In the genomic region with DNA sequence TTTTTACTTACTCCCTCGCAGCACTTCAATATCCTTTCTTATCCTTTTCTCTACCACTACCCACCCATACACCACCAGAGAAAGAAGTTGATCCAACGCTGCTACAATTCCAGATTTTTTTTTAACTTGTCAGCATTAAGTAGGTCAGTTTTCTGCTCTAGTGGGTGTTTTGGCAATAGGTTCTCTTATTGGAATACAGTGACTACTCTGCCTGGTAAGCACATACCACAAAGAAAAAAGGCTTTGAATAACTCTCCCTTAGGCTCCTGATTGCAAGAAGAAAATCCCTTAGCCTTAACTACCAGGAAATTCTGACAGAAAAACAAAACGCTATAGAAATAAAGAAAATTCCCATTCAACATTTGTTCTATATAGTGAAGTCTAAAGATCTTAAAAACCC, we compare ENCODE assay signal across 17 cellular contexts.
DNase-seq lines count a peak whose midpoint lies in the region; FAIRE-seq and TF ChIP-seq lines count a peak whose summit lies in the region.
"Had no signal": no experiment of that assay in that cellular context is flagged by ENCODE, and none has a peak within 500 bp of the region (broad histone marks: within the 10 kb centered on the region; RNA-seq: fewer than 3 reads in every experiment).

No MANE protein-coding gene starts in this region.

- TF ChIP-seq CTCF in astrocyte (IDR thresholded peaks at IDR 0.05; ENCODE audit: insufficient read depth, low read depth, low read length) = no peak
- TF ChIP-seq CTCF in fibroblast of mammary gland (conservative IDR thresholded peaks at IDR 0.05; ENCODE audit: control insufficient read depth, insufficient read depth, low read depth, low read length) = no peak
- no peak for TF ChIP-seq CTCF in WERI-Rb-1 (IDR thresholded peaks at IDR 0.05; ENCODE audit: low read depth, low read length)
- TF ChIP-seq CTCF in smooth muscle cell (IDR thresholded peaks at IDR 0.05; ENCODE audit: borderline replicate concordance, insufficient read depth, poor library complexity, severe bottlenecking) = no peak

- 89% methylated on average over 3 of the region's 3 CpGs for WGBS in smooth muscle cell (ENCODE audit: low lambda C conversion rate)

- H3F3A ChIP-seq in smooth muscle cell (ENCODE audit: low read depth) = no peaks in the 10 kb centered on the region

- H2AFZ ChIP-seq in astrocyte (ENCODE audit: low read depth, low read length) = no peak overlapping the region
- H2AFZ ChIP-seq in smooth muscle cell (ENCODE audit: low read depth) = no peak overlapping the region
- H2AFZ ChIP-seq: PC-9 had no signal

- H3K4me3 ChIP-seq in astrocyte (ENCODE audit: insufficient read depth, low read depth, low read length) (no peak overlapping the region), fibroblast of mammary gland (ENCODE audit: control insufficient read depth, low read depth, low read length) (no peak overlapping the region), WERI-Rb-1 (ENCODE audit: low read depth, low read length) (no peak overlapping the region), smooth muscle cell (no peak overlapping the region)
- H3K4me3 ChIP-seq: PC-9 had no signal

- H3K27me3 Mint-ChIP-seq in astrocyte (ENCODE audit: low read depth, unreplicated experiment) = no peaks in the 10 kb centered on the region
- H3K27me3 Mint-ChIP-seq: CD4-positive, CD25-positive, alpha-beta regulatory T cell had no signal

- H3K27ac Mint-ChIP-seq in astrocyte (ENCODE audit: unreplicated experiment) = no peak overlapping the region
- H3K27ac Mint-ChIP-seq: CD4-positive, CD25-positive, alpha-beta regulatory T cell had no signal

- H3K9me3 ChIP-seq in astrocyte (ENCODE audit: insufficient read depth, low read depth, low read length) (no peaks in the 10 kb centered on the region), WERI-Rb-1 (ENCODE audit: severe bottlenecking) (no peaks in the 10 kb centered on the region), smooth muscle cell (replicated peaks; ENCODE audit: low read depth) (no peaks in the 10 kb centered on the region)

- H4K20me1 ChIP-seq in astrocyte (ENCODE audit: insufficient read depth, low read length) (peaks cover 37% of the 10 kb centered on the region), smooth muscle cell (ENCODE audit: low read depth) (peaks cover 73% of the 10 kb centered on the region)

- peaks cover 4% of the 10 kb centered on the region for H3K4me1 Mint-ChIP-seq in astrocyte (ENCODE audit: low read depth, unreplicated experiment)

- H3K36me3 Mint-ChIP-seq in astrocyte (ENCODE audit: low read depth, unreplicated experiment) = peaks cover 10% of the 10 kb centered on the region

- H3K9ac ChIP-seq in astrocyte (ENCODE audit: low read length) = no peak overlapping the region
- no peak overlapping the region for H3K9ac ChIP-seq in smooth muscle cell (ENCODE audit: low read depth)
- H3K9ac ChIP-seq: KMS-11 had no signal

- H3K36me3 ChIP-seq in astrocyte (ENCODE audit: insufficient read depth, low read length) = no peaks in the 10 kb centered on the region
- H3K36me3 ChIP-seq in WERI-Rb-1 = peaks cover 3% of the 10 kb centered on the region; the same call in 1 of the 2 replicates
- H3K36me3 ChIP-seq in smooth muscle cell (ENCODE audit: low read depth) = no peaks in the 10 kb centered on the region

- H3K4me2 ChIP-seq in astrocyte (ENCODE audit: low read length) (no peak overlapping the region), smooth muscle cell (no peak overlapping the region)
- H3K4me2 ChIP-seq: KMS-11, PC-9 had no signal

- no peak overlapping the region for H3K27ac ChIP-seq in astrocyte (ENCODE audit: low read depth, low read length)
- H3K27ac ChIP-seq in WERI-Rb-1 = no peak overlapping the region
- H3K27ac ChIP-seq in smooth muscle cell (ENCODE audit: low read depth) = no peak overlapping the region
- H3K27ac ChIP-seq: HL-60, KMS-11, PC-9 had no signal

- no peak overlapping the region for H3K4me3 Mint-ChIP-seq in astrocyte (ENCODE audit: unreplicated experiment)
- H3K4me3 Mint-ChIP-seq: CD4-positive, CD25-positive, alpha-beta regulatory T cell had no signal

- H3K79me2 ChIP-seq in astrocyte (ENCODE audit: insufficient read depth, low read length) = peaks cover 29% of the 10 kb centered on the region
- H3K79me2 ChIP-seq in smooth muscle cell (ENCODE audit: low read depth) = peaks cover 65% of the 10 kb centered on the region

- H3K27me3 ChIP-seq in astrocyte (ENCODE audit: insufficient read depth, low read length) (no peaks in the 10 kb centered on the region), WERI-Rb-1 (ENCODE audit: insufficient read depth, low read depth, severe bottlenecking) (no peaks in the 10 kb centered on the region), smooth muscle cell (ENCODE audit: low read depth) (no peaks in the 10 kb centered on the region)

- DNase-seq in Ammon's horn (ENCODE audit: low spot score) (peak; percentile 11), astrocyte (ENCODE audit: low read depth) (peak; percentile 57), fibroblast of mammary gland (ENCODE audit: low read depth) (peak; percentile 13), medulla oblongata (ENCODE audit: extremely low spot score) (peak; percentile 27), WERI-Rb-1 (no peak), smooth muscle cell (lab: John Stamatoyannopoulos, UW; ENCODE audit: unreplicated experiment) (no peak)
- no peak for DNase-seq in stimulated activated CD4-positive, alpha-beta T cell treated with anti-CD3 and anti-CD28 coated beads, Interleukin-2, amount 100 ng/mL, for 48 hours
- DNase-seq in effector CD4-positive, alpha-beta T cell = no peak
- DNase-seq: CD4-positive, CD25-positive, alpha-beta regulatory T cell; GF-D8; NCI-H1092 treated with DMSO at 0.1 percent for 48 hours; NCI-H187; NCI-H748 treated with DMSO at 0.1 percent for 48 hours; PC-9 had no signal

- H3K9me3 Mint-ChIP-seq in astrocyte (ENCODE audit: unreplicated experiment) = peaks cover 2% of the 10 kb centered on the region

- H3K4me1 ChIP-seq in astrocyte (ENCODE audit: insufficient read depth, low read length) (no peaks in the 10 kb centered on the region), smooth muscle cell (ENCODE audit: low read depth) (no peaks in the 10 kb centered on the region)

- no peak for FAIRE-seq in astrocyte (lab: Jason Lieb, UNC)
- FAIRE-seq: H1 had no signal

Comparison
In these comparisons a context has a peak if more than half of its experiments do, and no peak if none do; other contexts are left out.
1. DNase-seq: peak in Ammon's horn (single experiment), astrocyte (single experiment), fibroblast of mammary gland (single experiment) and medulla oblongata (single experiment); none in stimulated activated CD4-positive, alpha-beta T cell treated with anti-CD3 and anti-CD28 coated beads, Interleukin-2, amount 100 ng/mL, for 48 hours (0 of 2), WERI-Rb-1 (single experiment), effector CD4-positive, alpha-beta T cell (single experiment) and smooth muscle cell (single experiment).